Comparison of ENCODE assay signal across 8 cellular contexts in genomic region chr10:132186488-132187413, GRCh38. TPM values are rescaled to one million over a fixed set of nuclear protein-coding genes. Genes with fewer than 3 reads are reported as not detected.
DNase-seq lines count a peak whose midpoint lies in the region; ATAC-seq and TF ChIP-seq lines count a peak whose summit lies in the region.

Gene DPYSL4, plus strand, starts transcription at chr10:132186948. Its CDS starts 116 bp downstream, at chr10:132187064.

- peaks cover 22 to 82% (median 26%) of the 10 kb centered on the region in 4 donors for H3K27me3 ChIP-seq in esophagus squamous epithelium
- peaks cover 30% of the 10 kb centered on the region for H3K27me3 ChIP-seq in neural cell (ENCODE audit: insufficient read depth, low read depth, low read length)

- H3K4me1 ChIP-seq in esophagus squamous epithelium: peaks cover 19 to 38% (median 23%) of the 10 kb centered on the region in 3 donors

- peak; percentile 77 for ATAC-seq in activated CD4-positive, alpha-beta T cell treated with anti-CD3 and anti-CD28 coated beads for 36 hours
- no peak for ATAC-seq in GM18909 (IDR thresholded peaks at IDR 0.05; ENCODE audit: poor library complexity, unreplicated experiment)

- peak within 1 kb of the TSS; percentile 53 for H3K4me3 Mint-ChIP-seq in activated CD4-positive, alpha-beta T cell treated with anti-CD3 and anti-CD28 coated beads for 36 hours

- peak within 1 kb of the TSS; percentile 94 for H3K4me2 ChIP-seq in neural cell (ENCODE audit: low read length)

- H3K79me2 ChIP-seq in neural cell (replicated peaks; ENCODE audit: insufficient read depth, low read length): peaks cover 23% of the 10 kb centered on the region

- H3K4me3 ChIP-seq in esophagus squamous epithelium (peak within 1 kb of the TSS in 3 of 4 donors; percentile 3 to 64 (median 46)), neural cell (ENCODE audit: low read length) (peak within 1 kb of the TSS; percentile 98)

- TF ChIP-seq RAD21 in neural cell (conservative IDR thresholded peaks at IDR 0.05): peak; percentile 12

- TF ChIP-seq CTCF in esophagus squamous epithelium (IDR thresholded peaks at IDR 0.05) (no peak), neural cell (IDR thresholded peaks at IDR 0.05; ENCODE audit: poor library complexity, severe bottlenecking) (peak; percentile 14)

- 25% methylated on average over 10 of the region's 106 CpGs; no CpG with 5 or more reads in 1 of the 2 donors for WGBS in esophagus squamous epithelium, 2 donors

- POLR2A ChIA-PET in activated CD4-positive, alpha-beta T cell treated with anti-CD3 and anti-CD28 coated beads for 36 hours (lab: Charles Lee): no interaction called here

- no peaks in the 10 kb centered on the region for H3F3A ChIP-seq in neural cell (ENCODE audit: insufficient read depth, low read length, poor library complexity, severe bottlenecking)

- peak within 1 kb of the TSS; percentile 14 for H2AFZ ChIP-seq in neural cell (ENCODE audit: low read depth, low read length)

- DNase-seq in NCI-H82 (lab: John Stamatoyannopoulos, UW): peak; percentile 20
- DNase-seq in NCI-H82 treated with DMSO at 0.1 percent for 48 hours (lab: John Stamatoyannopoulos, UW; ENCODE audit: unreplicated experiment): no peak
- DNase-seq in activated CD4-positive, alpha-beta T cell treated with anti-CD3 and anti-CD28 coated beads for 36 hours: peak; percentile 73
- no peak for DNase-seq in esophagus squamous epithelium (lab: John Stamatoyannopoulos, UW)
- no peak for DNase-seq in NCI-H128 (lab: John Stamatoyannopoulos, UW; ENCODE audit: unreplicated experiment)
- no peak for DNase-seq in GF-D8 (lab: John Stamatoyannopoulos, UW)

- H3K9me3 ChIP-seq in esophagus squamous epithelium (no peaks in the 10 kb centered on the region), neural cell (ENCODE audit: low read length) (no peaks in the 10 kb centered on the region)

- peaks cover 36% of the 10 kb centered on the region for H3K27me3 Mint-ChIP-seq in activated CD4-positive, alpha-beta T cell treated with anti-CD3 and anti-CD28 coated beads for 36 hours

- H3K9me3 Mint-ChIP-seq in activated CD4-positive, alpha-beta T cell treated with anti-CD3 and anti-CD28 coated beads for 36 hours (ENCODE audit: low read depth): no peaks in the 10 kb centered on the region

- H3K9ac ChIP-seq in neural cell (ENCODE audit: low read length): peak within 1 kb of the TSS; percentile 93

- CTCF ChIA-PET in activated CD4-positive, alpha-beta T cell treated with anti-CD3 and anti-CD28 coated beads for 36 hours (lab: Charles Lee): no interaction called here

- peaks cover 6% of the 10 kb centered on the region for H4K20me1 ChIP-seq in neural cell (ENCODE audit: insufficient read depth)

- intact Hi-C loops in activated CD4-positive, alpha-beta T cell treated with anti-CD3 and anti-CD28 coated beads for 36 hours (cut with DNase I, micrococcal nuclease): loop anchor here in 1 of 2 experiments (1.0 to 2.0 kb wide), 7 partner anchors 23 to 1122 kb away; partner anchors contain the start of genes INPP5A, LRRC27, TUBGCP2 and ZNF511
- intact Hi-C loops in esophagus squamous epithelium (cut with DNase I): no loop called here

- H3K36me3 Mint-ChIP-seq in activated CD4-positive, alpha-beta T cell treated with anti-CD3 and anti-CD28 coated beads for 36 hours (ENCODE audit: low read depth): no peaks in the 10 kb centered on the region

- no peak for TF ChIP-seq EP300 in neural cell (conservative IDR thresholded peaks at IDR 0.05; ENCODE audit: poor library complexity, severe bottlenecking)

- no peak for TF ChIP-seq POLR2A in esophagus squamous epithelium (IDR thresholded peaks at IDR 0.05)

- peaks cover 3% of the 10 kb centered on the region for H3K4me1 Mint-ChIP-seq in activated CD4-positive, alpha-beta T cell treated with anti-CD3 and anti-CD28 coated beads for 36 hours

- no peaks in the 10 kb centered on the region for H3K9me2 ChIP-seq in neural cell (ENCODE audit: insufficient read depth, low read length)

- no peak within 1 kb of the TSS for H3K27ac Mint-ChIP-seq in activated CD4-positive, alpha-beta T cell treated with anti-CD3 and anti-CD28 coated beads for 36 hours

- no peak within 1 kb of the TSS for H3K27ac ChIP-seq in esophagus squamous epithelium
- H3K27ac ChIP-seq in neural cell (ENCODE audit: low read length): no peak within 1 kb of the TSS

- no peaks in the 10 kb centered on the region for H3K36me3 ChIP-seq in esophagus squamous epithelium
- no peaks in the 10 kb centered on the region for H3K36me3 ChIP-seq in neural cell (ENCODE audit: insufficient read depth, low read length)

TF ChIP-seq in neural cell, 6 proteins besides CTCF, POLR2A, EP300 and RAD21:
- TF ChIP-seq TAF1 (IDR thresholded peaks at IDR 0.05; ENCODE audit: low read depth) (no peak), MXI1 (conservative IDR thresholded peaks at IDR 0.05; ENCODE audit: poor library complexity, severe bottlenecking) (peak; percentile 13), EZH2 (IDR thresholded peaks at IDR 0.05; ENCODE audit: borderline replicate concordance, insufficient read depth, low read length, poor library complexity, severe bottlenecking) (peak; percentile 19), SMC3 (conservative IDR thresholded peaks at IDR 0.05; ENCODE audit: poor library complexity) (peak; percentile 17), POLR2AphosphoS5 (IDR thresholded peaks at IDR 0.05) (peak; percentile 64)
- TF ChIP-seq, protein P1, sequence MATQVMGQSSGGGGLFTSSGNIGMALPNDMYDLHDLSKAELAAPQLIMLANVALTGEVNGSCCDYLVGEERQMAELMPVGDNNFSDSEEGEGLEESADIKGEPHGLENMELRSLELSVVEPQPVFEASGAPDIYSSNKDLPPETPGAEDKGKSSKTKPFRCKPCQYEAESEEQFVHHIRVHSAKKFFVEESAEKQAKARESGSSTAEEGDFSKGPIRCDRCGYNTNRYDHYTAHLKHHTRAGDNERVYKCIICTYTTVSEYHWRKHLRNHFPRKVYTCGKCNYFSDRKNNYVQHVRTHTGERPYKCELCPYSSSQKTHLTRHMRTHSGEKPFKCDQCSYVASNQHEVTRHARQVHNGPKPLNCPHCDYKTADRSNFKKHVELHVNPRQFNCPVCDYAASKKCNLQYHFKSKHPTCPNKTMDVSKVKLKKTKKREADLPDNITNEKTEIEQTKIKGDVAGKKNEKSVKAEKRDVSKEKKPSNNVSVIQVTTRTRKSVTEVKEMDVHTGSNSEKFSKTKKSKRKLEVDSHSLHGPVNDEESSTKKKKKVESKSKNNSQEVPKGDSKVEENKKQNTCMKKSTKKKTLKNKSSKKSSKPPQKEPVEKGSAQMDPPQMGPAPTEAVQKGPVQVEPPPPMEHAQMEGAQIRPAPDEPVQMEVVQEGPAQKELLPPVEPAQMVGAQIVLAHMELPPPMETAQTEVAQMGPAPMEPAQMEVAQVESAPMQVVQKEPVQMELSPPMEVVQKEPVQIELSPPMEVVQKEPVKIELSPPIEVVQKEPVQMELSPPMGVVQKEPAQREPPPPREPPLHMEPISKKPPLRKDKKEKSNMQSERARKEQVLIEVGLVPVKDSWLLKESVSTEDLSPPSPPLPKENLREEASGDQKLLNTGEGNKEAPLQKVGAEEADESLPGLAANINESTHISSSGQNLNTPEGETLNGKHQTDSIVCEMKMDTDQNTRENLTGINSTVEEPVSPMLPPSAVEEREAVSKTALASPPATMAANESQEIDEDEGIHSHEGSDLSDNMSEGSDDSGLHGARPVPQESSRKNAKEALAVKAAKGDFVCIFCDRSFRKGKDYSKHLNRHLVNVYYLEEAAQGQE (IDR thresholded peaks at IDR 0.05; ENCODE audit: borderline replicate concordance): no peak

RNA-seq across cellular contexts. Expression of gene DPYSL4, which starts in this region (rescaled TPM):
- total RNA-seq in activated CD4-positive, alpha-beta T cell treated with anti-CD3 and anti-CD28 coated beads for 36 hours: 10 to 100 TPM; 15.0 to 15.2 TPM
- 1 to 10 TPM in 1 of 4 donors, under 1 TPM in 1, not detected in 2; 0.95 to 1.6 TPM for total RNA-seq in esophagus squamous epithelium
- polyA plus RNA-seq in neural cell: 116 and 143 TPM in 2 replicates
- 102 and 118 TPM in 2 replicates for polyA minus RNA-seq in neural cell

Comparison
In these comparisons a context has a peak if more than half of its experiments do, and no peak if none do; other contexts are left out.
1. RNA of gene DPYSL4 (total RNA-seq): 15.0 to 15.2 TPM in activated CD4-positive, alpha-beta T cell treated with anti-CD3 and anti-CD28 coated beads for 36 hours; 0.95 to 1.6 TPM in esophagus squamous epithelium; every median in the first group is over 4 times any median in the second.
2. DNase-seq: peak in NCI-H82 (single experiment) and activated CD4-positive, alpha-beta T cell treated with anti-CD3 and anti-CD28 coated beads for 36 hours (single experiment); none in NCI-H82 treated with DMSO at 0.1 percent for 48 hours (single experiment), esophagus squamous epithelium (single experiment), NCI-H128 (single experiment) and GF-D8 (single experiment).